In genomic region chr6:143611580-143611979, GRCh38 we compare ENCODE assay signal across 18 cellular contexts.
DNase-seq lines count a peak whose midpoint lies in the region; ATAC-seq and TF ChIP-seq lines count a peak whose summit lies in the region.
"Had no signal": no experiment of that assay in that cellular context is flagged by ENCODE, and none has a peak within 500 bp of the region (broad histone marks: within the 10 kb centered on the region; RNA-seq: fewer than 3 reads in every experiment).

No MANE protein-coding gene starts in this region.

- H3K4ac ChIP-seq in H9 (ENCODE audit: low read depth, low read length) (no peak overlapping the region), mesendoderm (ENCODE audit: low read depth, low read length) (no peak overlapping the region)

- H3T11ph ChIP-seq in H9 (ENCODE audit: low read length) = no peak overlapping the region

- H3K4me3 ChIP-seq in mesendoderm (ENCODE audit: low read length) = no peak overlapping the region
- H3K4me3 ChIP-seq: A549, GM23248, HAP-1 had no signal

- no peak overlapping the region for H2BK20ac ChIP-seq in H9 (ENCODE audit: low read depth, low read length, poor library complexity, severe bottlenecking)

- no peaks in the 10 kb centered on the region for H3K79me1 ChIP-seq in H9 (ENCODE audit: insufficient read depth, low read depth, low read length, poor library complexity, severe bottlenecking)
- no peaks in the 10 kb centered on the region for H3K79me1 ChIP-seq in mesendoderm (ENCODE audit: low read length)

- no peak overlapping the region for H3K18ac ChIP-seq in H9 (ENCODE audit: insufficient read length, low read depth, low read length)
- no peak overlapping the region for H3K18ac ChIP-seq in mesendoderm (ENCODE audit: low read length)

- WGBS in H9 (ENCODE audit: extremely low coverage, insufficient read length, low lambda C conversion rate) = no CpG with 5 or more reads among the region's 5 CpGs
- no CpG with 5 or more reads among the region's 5 CpGs for WGBS in mesendoderm (ENCODE audit: extremely low coverage, insufficient coverage, low lambda C conversion rate)

- no peak for DNase-seq in activated T-cell treated with anti-CD3 and anti-CD28 coated beads, Interleukin-2, amount 50 U/mL, for 72 hours
- DNase-seq in activated T-cell treated with anti-CD3 and anti-CD28 coated beads, Interleukin-2, amount 50 U/mL, for 48 hours = no peak
- no peak for DNase-seq in stimulated activated naive CD8-positive, alpha-beta T cell treated with anti-CD3 and anti-CD28 coated beads, Interleukin-15, Interleukin-2, amounts not matched to agents 100 U/mL and 50 U/mL, for 24 hours
- no peak for DNase-seq in stimulated activated naive CD8-positive, alpha-beta T cell treated with anti-CD3 and anti-CD28 coated beads, Interleukin-15, amount 100 ng/mL, for 72 hours
- DNase-seq in nephron progenitor cell (no peak), H9 (no peak), mesendoderm (no peak)
- DNase-seq: BE2C; CD4-positive, alpha-beta memory T cell; COR-L47; DMS153; DMS79 treated with DMSO at 0.1 percent for 48 hours; EL had no signal

- H2BK5ac ChIP-seq in H9 (ENCODE audit: insufficient read length, low read length) = no peak overlapping the region
- no peak overlapping the region for H2BK5ac ChIP-seq in mesendoderm (ENCODE audit: low read length)

- H2BK15ac ChIP-seq in H9 (ENCODE audit: low read depth, low read length) (no peak overlapping the region), mesendoderm (replicated peaks; ENCODE audit: low read depth) (no peak overlapping the region)

- TF ChIP-seq CTCF in nephron progenitor cell (IDR thresholded peaks at IDR 0.05) (no peak), H9 (conservative IDR thresholded peaks at IDR 0.05) (no peak)

- H3K4me2 ChIP-seq in H9 (ENCODE audit: insufficient read depth, insufficient read length, low read length) (no peak overlapping the region), mesendoderm (ENCODE audit: low read length) (no peak overlapping the region)
- H3K4me2 ChIP-seq: A549 had no signal

- H3K36me3 Mint-ChIP-seq in activated T-cell treated with anti-CD3 and anti-CD28 coated beads, Interleukin-2, amount 50 U/mL, for 72 hours (ENCODE audit: insufficient read depth in 2 of 2) = no peaks in the 10 kb centered on the region
- H3K36me3 Mint-ChIP-seq in nephron progenitor cell (ENCODE audit: low read depth) (no peaks in the 10 kb centered on the region), H9 (ENCODE audit: insufficient read depth in 1 of 3, low read depth in 3 of 3) (no peaks in the 10 kb centered on the region)

- H2AK5ac ChIP-seq in H9 (ENCODE audit: insufficient read length, low read length) = no peak overlapping the region
- H2AK5ac ChIP-seq in mesendoderm (ENCODE audit: low read length) = no peak overlapping the region

- no peaks in the 10 kb centered on the region for H3K36me3 ChIP-seq in mesendoderm (ENCODE audit: control insufficient read depth, insufficient read depth, low read length)
- H3K36me3 ChIP-seq: BE2C, HAP-1 had no signal

- H3K9me3 Mint-ChIP-seq in activated T-cell treated with anti-CD3 and anti-CD28 coated beads, Interleukin-2, amount 50 U/mL, for 72 hours = no peaks in the 10 kb centered on the region
- H3K9me3 Mint-ChIP-seq in stimulated activated naive CD8-positive, alpha-beta T cell treated with anti-CD3 and anti-CD28 coated beads, Interleukin-15, amount 100 ng/mL, for 72 hours = no peaks in the 10 kb centered on the region
- H3K9me3 Mint-ChIP-seq in nephron progenitor cell (peaks cover 4% of the 10 kb centered on the region), H9 (no peaks in the 10 kb centered on the region)

- H3K14ac ChIP-seq in H9 (ENCODE audit: insufficient read depth, low read length) = no peak overlapping the region

- no peak overlapping the region for H3K27ac ChIP-seq in H9 (ENCODE audit: insufficient read length, low read depth, low read length)
- no peak overlapping the region for H3K27ac ChIP-seq in mesendoderm (ENCODE audit: low read depth, low read length)
- H3K27ac ChIP-seq: A549, C4-2B, GM23248 had no signal

- H3K9ac ChIP-seq in H9 (ENCODE audit: extremely low read depth, insufficient read length, low read length) = no peak overlapping the region
- no peak overlapping the region for H3K9ac ChIP-seq in mesendoderm (ENCODE audit: low read length)
- H3K9ac ChIP-seq: GM23248 had no signal

- H4K5ac ChIP-seq in H9 (ENCODE audit: insufficient read length, low read depth, low read length) = no peak overlapping the region
- H4K5ac ChIP-seq in mesendoderm (ENCODE audit: low read length) = no peak overlapping the region

- no peaks in the 10 kb centered on the region for H3K27me3 Mint-ChIP-seq in activated T-cell treated with anti-CD3 and anti-CD28 coated beads, Interleukin-2, amount 50 U/mL, for 72 hours (ENCODE audit: low read depth)
- H3K27me3 Mint-ChIP-seq in stimulated activated naive CD8-positive, alpha-beta T cell treated with anti-CD3 and anti-CD28 coated beads, Interleukin-15, amount 100 ng/mL, for 72 hours = no peaks in the 10 kb centered on the region
- H3K27me3 Mint-ChIP-seq in nephron progenitor cell (ENCODE audit: low read depth, poor library complexity) (peaks cover 2% of the 10 kb centered on the region), H9 (ENCODE audit: low read depth) (no peaks in the 10 kb centered on the region; the same call in 1 of the 2 replicates)
- H3K27me3 Mint-ChIP-seq: CD4-positive, alpha-beta memory T cell had no signal

- no peak overlapping the region for H2AFZ ChIP-seq in H9 (ENCODE audit: low read length)
- H2AFZ ChIP-seq: GM23248 had no signal

- H3K23me2 ChIP-seq in H9 (ENCODE audit: insufficient read length, low read depth, low read length, poor library complexity, severe bottlenecking) = no peaks in the 10 kb centered on the region

- H3K27ac Mint-ChIP-seq in activated T-cell treated with anti-CD3 and anti-CD28 coated beads, Interleukin-2, amount 50 U/mL, for 72 hours = peak overlapping the region; percentile 4
- no peak overlapping the region for H3K27ac Mint-ChIP-seq in stimulated activated naive CD8-positive, alpha-beta T cell treated with anti-CD3 and anti-CD28 coated beads, Interleukin-15, amount 100 ng/mL, for 72 hours
- H3K27ac Mint-ChIP-seq in nephron progenitor cell (peak overlapping the region; percentile 5), H9 (no peak overlapping the region)

- H2BK120ac ChIP-seq in H9 (ENCODE audit: low read depth, low read length, poor library complexity, severe bottlenecking) (no peak overlapping the region), mesendoderm (ENCODE audit: low read depth, low read length) (no peak overlapping the region)

- no peaks in the 10 kb centered on the region for H4K20me1 ChIP-seq in H9 (ENCODE audit: control insufficient read depth, insufficient read depth, insufficient read length)

- H3K9me3 ChIP-seq in H9 (ENCODE audit: control insufficient read depth, low read depth, low read length) = no peaks in the 10 kb centered on the region
- H3K9me3 ChIP-seq: A549, BE2C, HAP-1 had no signal

- H2BK12ac ChIP-seq in H9 (ENCODE audit: insufficient read length, low read depth, low read length) = no peak overlapping the region

- H3K23ac ChIP-seq in H9 (ENCODE audit: insufficient read length, low read depth, low read length) (no peak overlapping the region), mesendoderm (ENCODE audit: low read length) (no peak overlapping the region)

- H4K91ac ChIP-seq in H9 (ENCODE audit: insufficient read length, low read depth, low read length) = no peak overlapping the region

- peak; percentile 34 to 64 for ATAC-seq in activated T-cell treated with anti-CD3 and anti-CD28 coated beads, Interleukin-2, amount 50 U/mL, for 72 hours (replicated peaks in 1 of 2)
- ATAC-seq in stimulated activated naive CD8-positive, alpha-beta T cell treated with anti-CD3 and anti-CD28 coated beads, Interleukin-15, Interleukin-2, amounts not matched to agents 100 U/mL and 50 U/mL, for 24 hours = peak; percentile 20
- ATAC-seq in stimulated activated naive CD8-positive, alpha-beta T cell treated with anti-CD3 and anti-CD28 coated beads, Interleukin-15, amount 100 ng/mL, for 72 hours = no peak
- ATAC-seq: A549, HepG2 had no signal

- no peaks in the 10 kb centered on the region for H3K27me3 ChIP-seq in H9 (ENCODE audit: insufficient read depth, low read length)
- H3K27me3 ChIP-seq in mesendoderm (ENCODE audit: insufficient read depth, low read length, poor library complexity) = no peaks in the 10 kb centered on the region

- H3K4me1 ChIP-seq in H9 (ENCODE audit: insufficient read depth, low read length) = peaks cover 2% of the 10 kb centered on the region; the same call in 1 of the 2 replicates
- no peaks in the 10 kb centered on the region for H3K4me1 ChIP-seq in mesendoderm (ENCODE audit: control insufficient read depth, low read depth, low read length)
- H3K4me1 ChIP-seq: A549, BE2C, HAP-1 had no signal

- H4K8ac ChIP-seq in H9 (replicated peaks; ENCODE audit: insufficient read length, low read depth, low read length) = no peak overlapping the region
- H4K8ac ChIP-seq in mesendoderm (ENCODE audit: low read depth, low read length) = no peak overlapping the region

- H3K79me2 ChIP-seq in H9 (ENCODE audit: insufficient read depth, low read length) (no peaks in the 10 kb centered on the region), mesendoderm (ENCODE audit: control insufficient read depth, insufficient read depth, low read length) (no peaks in the 10 kb centered on the region)

- no peak overlapping the region for H3K4me3 Mint-ChIP-seq in activated T-cell treated with anti-CD3 and anti-CD28 coated beads, Interleukin-2, amount 50 U/mL, for 72 hours
- no peak overlapping the region for H3K4me3 Mint-ChIP-seq in stimulated activated naive CD8-positive, alpha-beta T cell treated with anti-CD3 and anti-CD28 coated beads, Interleukin-15, amount 100 ng/mL, for 72 hours
- H3K4me3 Mint-ChIP-seq in nephron progenitor cell = peak overlapping the region; percentile 0
- H3K4me3 Mint-ChIP-seq in H9 = no peak overlapping the region
- H3K4me3 Mint-ChIP-seq: CD4-positive, alpha-beta memory T cell had no signal

- H3K56ac ChIP-seq in H9 (ENCODE audit: insufficient read length, low read depth, low read length) = no peak overlapping the region
- H3K56ac ChIP-seq in mesendoderm (ENCODE audit: low read length) = no peak overlapping the region

- H3K4me1 Mint-ChIP-seq in activated T-cell treated with anti-CD3 and anti-CD28 coated beads, Interleukin-2, amount 50 U/mL, for 72 hours (ENCODE audit: low read depth) = peaks cover 21% of the 10 kb centered on the region
- peaks cover 19% of the 10 kb centered on the region for H3K4me1 Mint-ChIP-seq in stimulated activated naive CD8-positive, alpha-beta T cell treated with anti-CD3 and anti-CD28 coated beads, Interleukin-15, amount 100 ng/mL, for 72 hours
- H3K4me1 Mint-ChIP-seq in nephron progenitor cell (peaks cover 28% of the 10 kb centered on the region), H9 (peaks cover 7 to 8% of the 10 kb centered on the region in 2 experiments)

Comparison
In these comparisons a context has a peak if more than half of its experiments do, and no peak if none do; other contexts are left out.
1. H3K27ac Mint-ChIP-seq: peak in activated T-cell treated with anti-CD3 and anti-CD28 coated beads, Interleukin-2, amount 50 U/mL, for 72 hours (single experiment) and nephron progenitor cell (single experiment); none in stimulated activated naive CD8-positive, alpha-beta T cell treated with anti-CD3 and anti-CD28 coated beads, Interleukin-15, amount 100 ng/mL, for 72 hours (0 of 2) and H9 (0 of 3).